Comparison of ENCODE assay signal across 13 cellular contexts in the genomic region with DNA sequence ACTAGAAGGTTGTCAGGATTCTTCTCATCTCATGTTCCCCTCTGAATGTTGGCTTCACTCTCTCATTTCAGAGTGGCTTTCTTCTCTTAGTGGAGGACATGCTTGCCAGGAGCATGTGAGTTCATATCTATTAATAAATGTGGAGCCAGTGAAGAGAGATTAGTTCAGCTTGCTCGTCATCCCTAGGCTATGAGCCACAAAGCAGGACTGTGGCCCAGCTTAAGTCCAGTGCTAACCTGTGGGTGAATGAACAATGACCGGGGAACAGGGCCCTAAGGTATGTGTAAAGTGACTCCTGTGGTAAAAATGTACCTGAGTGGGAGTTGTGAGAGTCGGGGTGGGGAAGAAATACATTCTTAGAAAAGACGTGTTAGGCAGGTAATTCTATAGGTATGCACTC.
DNase-seq lines count a peak whose midpoint lies in the region; ATAC-seq and TF ChIP-seq lines count a peak whose summit lies in the region.
"Had no signal": no experiment of that assay in that cellular context is flagged by ENCODE, and none has a peak within 500 bp of the region (broad histone marks: within the 10 kb centered on the region; RNA-seq: fewer than 3 reads in every experiment).

No MANE protein-coding gene starts in this region.

- H3K4me3 ChIP-seq in fibroblast of mammary gland (ENCODE audit: control insufficient read depth, low read depth, low read length) (no peak overlapping the region), muscle layer of duodenum (ENCODE audit: low read depth in 1 of 2, low read length in 2 of 2) (no peak overlapping the region)
- H3K4me3 ChIP-seq: vagina had no signal

- H3K4me1 ChIP-seq in muscle layer of duodenum (ENCODE audit: control insufficient read depth in 1 of 2, insufficient read depth in 2 of 2, low read length in 2 of 2): no peaks in the 10 kb centered on the region
- H3K4me1 ChIP-seq: vagina had no signal

- no peaks in the 10 kb centered on the region for H3K9me3 ChIP-seq in muscle layer of duodenum (ENCODE audit: control insufficient read depth in 1 of 2, low read length in 2 of 2)
- H3K9me3 ChIP-seq: SK-N-SH, vagina had no signal

- peak; percentile 56 for DNase-seq in AG08396 (ENCODE audit: low spot score)
- DNase-seq in SW480 (ENCODE audit: low spot score): peak; percentile 45
- DNase-seq in fibroblast of mammary gland (ENCODE audit: low read depth): peak; percentile 52
- no peak for DNase-seq in DMS 273 treated with DMSO at 0.1 percent for 48 hours (lab: John Stamatoyannopoulos, UW)
- no peak for DNase-seq in T-helper 2 cell
- DNase-seq: activated CD8-positive, alpha-beta T cell treated with anti-CD3 and anti-CD28 coated beads for 36 hours; hypothalamus; NCI-H345; SK-N-SH had no signal

- no peaks in the 10 kb centered on the region for H3K27me3 ChIP-seq in muscle layer of duodenum (ENCODE audit: low read depth, low read length)
- H3K27me3 ChIP-seq: vagina had no signal

- ATAC-seq in GM18511 (IDR thresholded peaks at IDR 0.05; ENCODE audit: unreplicated experiment) (no peak), GM21447 (IDR thresholded peaks at IDR 0.05; ENCODE audit: unreplicated experiment) (no peak)
- ATAC-seq: activated CD8-positive, alpha-beta T cell treated with anti-CD3 and anti-CD28 coated beads for 36 hours had no signal

- no peak for TF ChIP-seq CTCF in fibroblast of mammary gland (conservative IDR thresholded peaks at IDR 0.05; ENCODE audit: control insufficient read depth, insufficient read depth, low read depth, low read length)

- H3K36me3 ChIP-seq in muscle layer of duodenum (ENCODE audit: control insufficient read depth in 1 of 2, insufficient read depth in 2 of 2, low read length in 2 of 2): no peaks in the 10 kb centered on the region
- H3K36me3 ChIP-seq: vagina had no signal

- peak overlapping the region; percentile 28 for H3K27ac ChIP-seq in muscle layer of duodenum (ENCODE audit: low read length)
- H3K27ac ChIP-seq: vagina had no signal

Comparison
In these comparisons a context has a peak if more than half of its experiments do, and no peak if none do; other contexts are left out.
1. DNase-seq: peak in AG08396 (single experiment), SW480 (single experiment) and fibroblast of mammary gland (single experiment); none in DMS 273 treated with DMSO at 0.1 percent for 48 hours (single experiment) and T-helper 2 cell (0 of 5).